In the genomic region with DNA sequence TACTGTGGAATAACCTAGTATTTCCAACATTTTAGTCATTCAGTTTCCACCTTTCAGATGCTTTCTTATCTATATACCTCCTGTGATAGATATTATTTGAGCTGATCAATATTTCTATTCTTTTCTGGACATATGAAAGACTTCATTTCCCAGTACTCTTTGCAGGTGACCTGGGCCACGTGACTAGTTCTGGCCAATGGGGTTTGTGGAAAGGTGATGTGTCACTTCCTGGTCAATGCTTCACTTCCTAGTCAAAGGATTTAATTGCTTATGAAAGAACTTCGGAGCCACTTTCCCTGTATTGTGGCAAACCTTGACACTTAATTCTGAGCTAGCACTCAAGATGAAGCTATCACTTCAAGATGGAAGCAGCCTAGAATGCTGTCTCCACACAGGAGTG, we compare ENCODE assay signal across 11 cellular contexts.
A peak's percentile ranks its signal among the peaks of the same experiment; 100 is the strongest.
DNase-seq lines count a peak whose midpoint lies in the region; ATAC-seq and TF ChIP-seq lines count a peak whose summit lies in the region.
"Had no signal": no experiment of that assay in that cellular context is flagged by ENCODE, and none has a peak within 500 bp of the region (broad histone marks: within the 10 kb centered on the region; RNA-seq: fewer than 3 reads in every experiment).

No MANE protein-coding gene starts in this region.

- H3K4me1 ChIP-seq in endodermal cell (ENCODE audit: control insufficient read depth, insufficient read depth, low read length): no peaks in the 10 kb centered on the region
- H3K4me1 ChIP-seq: pancreas, thyroid gland had no signal

- no peak overlapping the region for H3K27ac ChIP-seq in endodermal cell (ENCODE audit: low read depth, low read length)
- H3K27ac ChIP-seq: pancreas, thyroid gland had no signal

- H3K36me3 Mint-ChIP-seq in HFFc6 (ENCODE audit: low read depth): 0 out of 2 replicates have a peak, but pooled peaks cover 4% of the 10 kb centered on the region
- no peaks in the 10 kb centered on the region for H3K36me3 Mint-ChIP-seq in endodermal cell (ENCODE audit: low read depth)

- H3K27me3 ChIP-seq in endodermal cell (ENCODE audit: control insufficient read depth, insufficient read depth, low read length, poor library complexity, severe bottlenecking): no peaks in the 10 kb centered on the region
- H3K27me3 ChIP-seq: pancreas, thyroid gland had no signal

- H3K4me3 Mint-ChIP-seq in HFFc6: peak overlapping the region; percentile 15
- no peak overlapping the region for H3K4me3 Mint-ChIP-seq in endodermal cell

- 90% methylated on average over 2 of the region's 2 CpGs; no CpG with 5 or more reads in 1 of the 2 experiments for WGBS in endodermal cell (ENCODE audit: insufficient coverage in 1 of 2, insufficient read length in 1 of 2), 2 experiments

- H3K9me3 ChIP-seq in endodermal cell (ENCODE audit: control insufficient read depth, low read length): peaks cover 13% of the 10 kb centered on the region
- H3K9me3 ChIP-seq: pancreas, thyroid gland had no signal

- no peaks in the 10 kb centered on the region; the same call in 1 of the 2 replicates for H3K27me3 Mint-ChIP-seq in HFFc6 (ENCODE audit: insufficient read depth)
- no peaks in the 10 kb centered on the region for H3K27me3 Mint-ChIP-seq in endodermal cell (ENCODE audit: insufficient read depth)

- ATAC-seq in GM21515 (IDR thresholded peaks at IDR 0.05; ENCODE audit: unreplicated experiment) (no peak), HG02852 (IDR thresholded peaks at IDR 0.05; ENCODE audit: unreplicated experiment) (no peak)
- ATAC-seq: pancreas had no signal

- DNase-seq in DMS114 treated with DMSO at 0.1 percent for 48 hours (lab: John Stamatoyannopoulos, UW; ENCODE audit: unreplicated experiment) (peak; percentile 10), HFFc6 (peak; percentile 39), RKO (ENCODE audit: low spot score) (peak; percentile 60), endodermal cell (peak; percentile 52), NCI-H1694 treated with DMSO at 0.1 percent for 48 hours (lab: John Stamatoyannopoulos, UW) (no peak), activated gamma-delta T cell treated with Interleukin-2 at 50 U/mL for 16 hours (no peak)
- DNase-seq: NCI-H1930, pancreas, thyroid gland had no signal

- H3K4me1 Mint-ChIP-seq in HFFc6 (ENCODE audit: low read depth) (peaks cover 12% of the 10 kb centered on the region), endodermal cell (no peaks in the 10 kb centered on the region)

- no peak overlapping the region for H3K9ac ChIP-seq in endodermal cell (ENCODE audit: extremely low read depth, low read length, poor library complexity, severe bottlenecking)

- H3K4me3 ChIP-seq in endodermal cell (ENCODE audit: low read length): no peak overlapping the region
- H3K4me3 ChIP-seq: pancreas, thyroid gland had no signal

- no peaks in the 10 kb centered on the region for H3K36me3 ChIP-seq in endodermal cell (ENCODE audit: control insufficient read depth, insufficient read depth, low read length)
- H3K36me3 ChIP-seq: pancreas, thyroid gland had no signal

- H3K9me3 Mint-ChIP-seq in HFFc6 (peaks cover 5% of the 10 kb centered on the region; the same call in 1 of the 2 replicates), endodermal cell (peaks cover 16% of the 10 kb centered on the region)

- H3K27ac Mint-ChIP-seq in HFFc6 (no peak overlapping the region), endodermal cell (no peak overlapping the region)

- no peak for TF ChIP-seq CTCF in HFFc6 (IDR thresholded peaks at IDR 0.05)
- no peak for TF ChIP-seq CTCF in endodermal cell (conservative IDR thresholded peaks at IDR 0.05)

Comparison
In these comparisons a context has a peak if more than half of its experiments do, and no peak if none do; other contexts are left out.
1. DNase-seq: peak in DMS114 treated with DMSO at 0.1 percent for 48 hours (single experiment), HFFc6 (single experiment), RKO (single experiment) and endodermal cell (single experiment); none in NCI-H1694 treated with DMSO at 0.1 percent for 48 hours (single experiment) and activated gamma-delta T cell treated with Interleukin-2 at 50 U/mL for 16 hours (single experiment).